1 cellular context compared by ENCODE assay signal in the genomic region with DNA sequence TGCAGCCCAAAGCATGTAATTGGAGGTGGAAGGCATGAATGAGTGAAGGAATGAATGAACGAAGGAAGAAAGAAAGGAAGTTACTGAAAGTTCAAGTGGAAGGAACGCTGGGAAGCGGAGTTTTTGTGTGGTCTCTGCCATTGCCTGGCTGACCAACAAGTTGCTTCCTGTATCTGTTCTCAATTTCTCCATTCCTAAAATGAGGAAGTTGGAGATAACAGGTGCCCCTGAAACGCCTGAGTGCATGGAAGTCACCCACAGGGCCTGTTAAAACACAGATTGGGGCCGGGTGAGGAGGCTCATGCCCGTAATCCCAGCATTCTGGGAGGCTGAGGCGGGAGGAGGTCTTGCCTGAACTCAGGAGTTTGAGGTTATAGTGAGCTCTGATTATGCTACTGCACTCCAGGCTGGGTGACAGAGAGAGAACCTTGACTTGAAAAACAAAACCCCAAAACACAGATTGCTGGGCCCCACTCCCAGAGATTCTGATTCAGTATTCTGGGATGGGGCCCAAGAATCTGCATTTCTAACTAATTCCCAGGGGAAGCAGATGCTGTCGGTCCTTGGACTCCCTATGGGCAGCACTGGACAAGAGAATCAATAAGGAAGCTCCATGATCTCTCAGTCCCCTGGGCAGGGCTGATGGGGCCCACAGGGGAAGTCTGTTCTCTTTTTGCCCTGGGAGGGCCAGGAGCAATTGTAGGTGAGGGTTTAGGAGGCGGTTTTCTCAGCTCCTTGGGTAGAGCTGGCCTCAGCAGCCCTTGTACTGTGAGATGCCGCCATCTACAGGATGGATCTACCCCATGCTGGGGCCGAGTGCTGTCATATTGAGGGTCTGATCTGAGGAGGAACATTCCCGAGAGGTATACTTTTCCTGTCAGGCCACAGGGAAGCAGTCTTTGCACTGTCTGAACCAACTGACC.
TF ChIP-seq lines count a peak whose summit lies in the region.

No MANE protein-coding gene starts in this region.

TF ChIP-seq in HepG2, 621 proteins besides CTCF, POLR2A, EP300 and RAD21 (continued from another document and continues in another):
- TF ChIP-seq MNT (IDR thresholded peaks at IDR 0.05) (no peak), DNMT3B (CRISPR knock-in tag; conservative IDR thresholded peaks at IDR 0.05) (no peak), HOXA3 (CRISPR knock-in tag; IDR thresholded peaks at IDR 0.05) (peak; percentile 17; the same call in 1 of the 2 replicates), POLR2AphosphoS5 (IDR thresholded peaks at IDR 0.05; ENCODE audit: low read depth, low read length) (no peak), EEA1 (CRISPR knock-in tag; IDR thresholded peaks at IDR 0.05; ENCODE audit: borderline replicate concordance) (no peak), ZNF138 (CRISPR knock-in tag; IDR thresholded peaks at IDR 0.05; ENCODE audit: low read depth) (no peak), MAX (IDR thresholded peaks at IDR 0.05) (0 out of 2 replicates have a peak, but pooled peaks have one; percentile 24), SAP130 (CRISPR knock-in tag; IDR thresholded peaks at IDR 0.05; ENCODE audit: low read depth) (peak; percentile 57), ZNF20 (CRISPR knock-in tag; IDR thresholded peaks at IDR 0.05) (no peak), NAIF1 (CRISPR knock-in tag; IDR thresholded peaks at IDR 0.05; ENCODE audit: borderline replicate concordance) (no peak), KDM3A (CRISPR knock-in tag; IDR thresholded peaks at IDR 0.05; ENCODE audit: low read depth) (peak; percentile 55; the same call in 1 of the 2 replicates), NR2F6 (IDR thresholded peaks at IDR 0.05) (no peak), NR2F6 (CRISPR knock-in tag; IDR thresholded peaks at IDR 0.05) (no peak), HNRNPL (IDR thresholded peaks at IDR 0.05; ENCODE audit: low read depth, low read length) (no peak), SOX6 (IDR thresholded peaks at IDR 0.05) (no peak), SOX6 (CRISPR knock-in tag; IDR thresholded peaks at IDR 0.05) (no peak), ZNF24 (IDR thresholded peaks at IDR 0.05) (no peak), ZBTB7B (CRISPR knock-in tag; IDR thresholded peaks at IDR 0.05) (peak; percentile 37; the same call in 1 of the 2 replicates), ZBTB34 (CRISPR knock-in tag; IDR thresholded peaks at IDR 0.05) (no peak), SMC3 (IDR thresholded peaks at IDR 0.05; ENCODE audit: low read length) (peak; percentile 80), ZNF639 (CRISPR knock-in tag; conservative IDR thresholded peaks at IDR 0.05) (no peak), STAG1 (CRISPR knock-in tag; IDR thresholded peaks at IDR 0.05) (peak; percentile 90), ZNF496 (CRISPR knock-in tag; IDR thresholded peaks at IDR 0.05; ENCODE audit: insufficient replicate concordance) (no peak), ZNF619 (CRISPR knock-in tag; IDR thresholded peaks at IDR 0.05) (0 out of 2 replicates have a peak, but pooled peaks have one; percentile 36), ELF4 (CRISPR knock-in tag; IDR thresholded peaks at IDR 0.05; ENCODE audit: borderline replicate concordance) (no peak), ZFX (CRISPR knock-in tag; IDR thresholded peaks at IDR 0.05; ENCODE audit: low read depth) (peak; percentile 26; the same call in 1 of the 2 replicates), FOXA3 (CRISPR knock-in tag; IDR thresholded peaks at IDR 0.05) (peak; percentile 18; the same call in 1 of the 2 replicates), ZNF329 (CRISPR knock-in tag; IDR thresholded peaks at IDR 0.05; ENCODE audit: low read depth) (no peak), AFF4 (CRISPR knock-in tag; IDR thresholded peaks at IDR 0.05) (no peak), MAZ (IDR thresholded peaks at IDR 0.05; ENCODE audit: borderline replicate concordance, low read depth, low read length) (peak; percentile 28; the same call in 1 of the 2 replicates), MAZ (CRISPR knock-in tag; IDR thresholded peaks at IDR 0.05; ENCODE audit: low read depth) (no peak), CBFB (CRISPR knock-in tag; IDR thresholded peaks at IDR 0.05) (no peak), ZNF570 (CRISPR knock-in tag; IDR thresholded peaks at IDR 0.05; ENCODE audit: borderline replicate concordance) (no peak), MAFG (CRISPR knock-in tag; IDR thresholded peaks at IDR 0.05) (no peak), ZNF234 (CRISPR knock-in tag; conservative IDR thresholded peaks at IDR 0.05) (no peak), CSRNP2 (CRISPR knock-in tag; conservative IDR thresholded peaks at IDR 0.05; ENCODE audit: low read depth) (no peak)
- TF ChIP-seq, protein P1, sequence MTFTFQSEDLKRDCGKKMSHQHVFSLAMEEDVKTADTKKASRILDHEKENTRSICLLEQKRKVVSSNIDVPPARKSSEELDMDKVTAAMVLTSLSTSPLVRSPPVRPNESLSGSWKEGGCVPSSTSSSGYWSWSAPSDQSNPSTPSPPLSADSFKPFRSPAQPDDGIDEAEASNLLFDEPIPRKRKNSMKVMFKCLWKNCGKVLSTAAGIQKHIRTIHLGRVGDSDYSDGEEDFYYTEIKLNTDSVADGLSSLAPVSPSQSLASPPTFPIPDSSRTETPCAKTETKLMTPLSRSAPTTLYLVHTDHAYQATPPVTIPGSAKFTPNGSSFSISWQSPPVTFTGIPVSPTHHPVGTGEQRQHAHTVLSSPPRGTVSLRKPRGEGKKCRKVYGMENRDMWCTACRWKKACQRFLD (CRISPR knock-in tag; IDR thresholded peaks at IDR 0.05; ENCODE audit: borderline replicate concordance) = no peak
- TF ChIP-seq, protein P2, sequence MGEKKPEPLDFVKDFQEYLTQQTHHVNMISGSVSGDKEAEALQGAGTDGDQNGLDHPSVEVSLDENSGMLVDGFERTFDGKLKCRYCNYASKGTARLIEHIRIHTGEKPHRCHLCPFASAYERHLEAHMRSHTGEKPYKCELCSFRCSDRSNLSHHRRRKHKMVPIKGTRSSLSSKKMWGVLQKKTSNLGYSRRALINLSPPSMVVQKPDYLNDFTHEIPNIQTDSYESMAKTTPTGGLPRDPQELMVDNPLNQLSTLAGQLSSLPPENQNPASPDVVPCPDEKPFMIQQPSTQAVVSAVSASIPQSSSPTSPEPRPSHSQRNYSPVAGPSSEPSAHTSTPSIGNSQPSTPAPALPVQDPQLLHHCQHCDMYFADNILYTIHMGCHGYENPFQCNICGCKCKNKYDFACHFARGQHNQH (CRISPR knock-in tag; IDR thresholded peaks at IDR 0.05) = peak; percentile 48; the same call in 1 of the 2 replicates
- TF ChIP-seq, protein P3, sequence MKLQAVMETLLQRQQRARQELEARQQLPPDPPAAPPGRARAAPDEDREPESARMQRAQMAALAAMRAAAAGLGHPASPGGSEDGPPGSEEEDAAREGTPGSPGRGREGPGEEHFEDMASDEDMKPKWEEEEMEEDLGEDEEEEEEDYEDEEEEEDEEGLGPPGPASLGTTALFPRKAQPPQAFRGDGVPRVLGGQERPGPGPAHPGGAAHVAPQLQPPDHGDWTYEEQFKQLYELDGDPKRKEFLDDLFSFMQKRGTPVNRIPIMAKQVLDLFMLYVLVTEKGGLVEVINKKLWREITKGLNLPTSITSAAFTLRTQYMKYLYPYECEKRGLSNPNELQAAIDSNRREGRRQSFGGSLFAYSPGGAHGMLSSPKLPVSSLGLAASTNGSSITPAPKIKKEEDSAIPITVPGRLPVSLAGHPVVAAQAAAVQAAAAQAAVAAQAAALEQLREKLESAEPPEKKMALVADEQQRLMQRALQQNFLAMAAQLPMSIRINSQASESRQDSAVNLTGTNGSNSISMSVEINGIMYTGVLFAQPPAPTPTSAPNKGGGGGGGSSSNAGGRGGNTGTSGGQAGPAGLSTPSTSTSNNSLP (IDR thresholded peaks at IDR 0.05; ENCODE audit: low read depth, low read length) = 0 out of 2 replicates have a peak, but pooled peaks have one; percentile 18
- TF ChIP-seq, protein P4, sequence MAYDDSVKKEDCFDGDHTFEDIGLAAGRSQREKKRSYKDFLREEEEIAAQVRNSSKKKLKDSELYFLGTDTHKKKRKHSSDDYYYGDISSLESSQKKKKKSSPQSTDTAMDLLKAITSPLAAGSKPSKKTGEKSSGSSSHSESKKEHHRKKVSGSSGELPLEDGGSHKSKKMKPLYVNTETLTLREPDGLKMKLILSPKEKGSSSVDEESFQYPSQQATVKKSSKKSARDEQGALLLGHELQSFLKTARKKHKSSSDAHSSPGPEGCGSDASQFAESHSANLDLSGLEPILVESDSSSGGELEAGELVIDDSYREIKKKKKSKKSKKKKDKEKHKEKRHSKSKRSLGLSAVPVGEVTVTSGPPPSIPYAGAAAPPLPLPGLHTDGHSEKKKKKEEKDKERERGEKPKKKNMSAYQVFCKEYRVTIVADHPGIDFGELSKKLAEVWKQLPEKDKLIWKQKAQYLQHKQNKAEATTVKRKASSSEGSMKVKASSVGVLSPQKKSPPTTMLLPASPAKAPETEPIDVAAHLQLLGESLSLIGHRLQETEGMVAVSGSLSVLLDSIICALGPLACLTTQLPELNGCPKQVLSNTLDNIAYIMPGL (CRISPR knock-in tag; IDR thresholded peaks at IDR 0.05; ENCODE audit: borderline replicate concordance in 1 of 2, low read depth in 1 of 2) = peak in 1 of 2 experiments; percentile 50; a peak in 1 of 4 replicates
- TF ChIP-seq, protein P5, sequence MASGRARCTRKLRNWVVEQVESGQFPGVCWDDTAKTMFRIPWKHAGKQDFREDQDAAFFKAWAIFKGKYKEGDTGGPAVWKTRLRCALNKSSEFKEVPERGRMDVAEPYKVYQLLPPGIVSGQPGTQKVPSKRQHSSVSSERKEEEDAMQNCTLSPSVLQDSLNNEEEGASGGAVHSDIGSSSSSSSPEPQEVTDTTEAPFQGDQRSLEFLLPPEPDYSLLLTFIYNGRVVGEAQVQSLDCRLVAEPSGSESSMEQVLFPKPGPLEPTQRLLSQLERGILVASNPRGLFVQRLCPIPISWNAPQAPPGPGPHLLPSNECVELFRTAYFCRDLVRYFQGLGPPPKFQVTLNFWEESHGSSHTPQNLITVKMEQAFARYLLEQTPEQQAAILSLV (CRISPR knock-in tag; IDR thresholded peaks at IDR 0.05; ENCODE audit: borderline replicate concordance) = no peak
